28 cellular contexts compared by ENCODE assay signal in genomic region chr5:105195765-105196164, GRCh38.
"Had no signal": no experiment of that assay in that cellular context is flagged by ENCODE, and none has a peak within 500 bp of the region (broad histone marks: within the 10 kb centered on the region; RNA-seq: fewer than 3 reads in every experiment).

No MANE protein-coding gene starts in this region.

- FAIRE-seq: endothelial cell of umbilical vein had no signal

- H3K36me3 ChIP-seq: adrenal gland, ascending aorta, breast epithelium, cardiac muscle cell, esophagus squamous epithelium had no signal

- DNase-seq: activated CD4-positive, alpha-beta memory T cell treated with anti-CD3 and anti-CD28 coated beads for 36 hours; activated CD4-positive, alpha-beta T cell treated with anti-CD3 and anti-CD28 coated beads for 36 hours; activated CD4-positive, alpha-beta T cell treated with anti-CD3 and anti-CD28 coated beads, Interleukin-2, amount 10 ng/mL, durations not matched to agents 24 days and 14 days; activated CD4-positive, CD25-positive, alpha-beta regulatory T cell; activated CD4-positive, CD25-positive, alpha-beta regulatory T cell treated with anti-CD3 and anti-CD28 coated beads, Interleukin-2, amount 50 U/mL, for 72 hours; activated CD8-positive, alpha-beta memory T cell treated with anti-CD3 and anti-CD28 coated beads, Interleukin-2, amount 10 ng/mL, durations not matched to agents 7 days and 5 days; activated CD8-positive, alpha-beta memory T cell treated with anti-CD3 and anti-CD28 coated beads, Interleukin-2, amount 50 U/mL, for 4 hours; activated CD8-positive, alpha-beta T cell treated with anti-CD3 and anti-CD28 coated beads, Interleukin-2, amount 10 ng/mL, durations not matched to agents 7 days and 5 days; activated effector memory CD4-positive, alpha-beta T cell treated with anti-CD3 and anti-CD28 coated beads, Interleukin-2, amount 50 U/mL, for 16 hours; activated naive CD4-positive, alpha-beta T cell treated with anti-CD3 and anti-CD28 coated beads for 36 hours; activated naive CD8-positive, alpha-beta T cell treated with anti-CD3 and anti-CD28 coated beads for 36 hours; activated naive CD8-positive, alpha-beta T cell treated with anti-CD3 and anti-CD28 coated beads, Interleukin-2, amount 50 U/mL, for 24 hours; activated T-cell treated with anti-CD3 and anti-CD28 coated beads, Interleukin-2, amount 50 U/mL, for 1 hour; activated T-cell treated with anti-CD3 and anti-CD28 coated beads, Interleukin-2, amount 50 U/mL, for 48 hours; adrenal gland; cortex of kidney; dermis blood vessel endothelial cell; effector CD4-positive, alpha-beta T cell; effector memory CD8-positive, alpha-beta T cell; esophagus squamous epithelium; foreskin melanocyte; head of caudate nucleus; T-helper 2 cell had no signal

- H3K4me3 ChIP-seq: adrenal gland, ascending aorta, breast epithelium, cardiac muscle cell, esophagus squamous epithelium had no signal

- H3K27me3 ChIP-seq: adrenal gland, ascending aorta, breast epithelium, cardiac muscle cell, esophagus squamous epithelium had no signal

- H3K9me3 ChIP-seq: adrenal gland, ascending aorta, breast epithelium, esophagus squamous epithelium had no signal

- H3K27ac ChIP-seq: adrenal gland, ascending aorta, breast epithelium, cardiac muscle cell, epithelial cell of prostate, esophagus squamous epithelium had no signal

- ATAC-seq: activated CD4-positive, alpha-beta T cell treated with anti-CD3 and anti-CD28 coated beads for 36 hours; activated CD8-positive, alpha-beta memory T cell treated with anti-CD3 and anti-CD28 coated beads, Interleukin-2, amount 10 ng/mL, durations not matched to agents 7 days and 5 days; activated CD8-positive, alpha-beta T cell treated with anti-CD3 and anti-CD28 coated beads, Interleukin-2, amount 10 ng/mL, durations not matched to agents 7 days and 5 days; activated naive CD8-positive, alpha-beta T cell treated with anti-CD3 and anti-CD28 coated beads, Interleukin-2, amount 50 U/mL, for 24 hours; effector memory CD8-positive, alpha-beta T cell had no signal

- H3K4me1 ChIP-seq: adrenal gland, ascending aorta, breast epithelium, esophagus squamous epithelium had no signal
